19 cellular contexts compared by ENCODE assay signal in genomic region chr9:116002624-116003023, GRCh38.
DNase-seq lines count a peak whose midpoint lies in the region; ATAC-seq, FAIRE-seq and TF ChIP-seq lines count a peak whose summit lies in the region.
"Had no signal": no experiment of that assay in that cellular context is flagged by ENCODE, and none has a peak within 500 bp of the region (broad histone marks: within the 10 kb centered on the region; RNA-seq: fewer than 3 reads in every experiment).

No MANE protein-coding gene starts in this region.

- no peak for TF ChIP-seq RAD21 in A549 (conservative IDR thresholded peaks at IDR 0.05 in 1 of 2, IDR thresholded peaks at IDR 0.05 in 1 of 2)

- H3K27ac ChIP-seq in A549: peak overlapping the region; percentile 79 to 81
- H3K27ac ChIP-seq: body of pancreas, ovary, tibial nerve had no signal

- H3K9me3 ChIP-seq in A549: peaks cover 13% of the 10 kb centered on the region
- H3K9me3 ChIP-seq: body of pancreas, ovary, tibial nerve had no signal

- TF ChIP-seq CTCF in A549 (IDR thresholded peaks at IDR 0.05): no peak
- no peak for TF ChIP-seq CTCF in astrocyte of the spinal cord (IDR thresholded peaks at IDR 0.05; ENCODE audit: low read depth, low read length)

- TF ChIP-seq POLR2A in A549 (IDR thresholded peaks at IDR 0.05; ENCODE audit: low read length): no peak

- DNase-seq in A549 (ENCODE audit: low read depth in 1 of 2, low spot score in 1 of 2) (peak in 1 of 2 experiments; percentile 67), HT-29 (ENCODE audit: low spot score) (peak; percentile 17), astrocyte of the spinal cord (ENCODE audit: low read depth, low spot score) (peak; percentile 40), glomerular visceral epithelial cell (ENCODE audit: extremely low spot score) (peak; percentile 80), NCI-H526 (lab: John Stamatoyannopoulos, UW) (no peak), NCI-H446 (lab: John Stamatoyannopoulos, UW) (no peak), SKM-1 treated with dmso at 0.1 percent for 144 hours (lab: John Stamatoyannopoulos, UW; ENCODE audit: unreplicated experiment) (no peak)
- DNase-seq: activated CD4-positive, alpha-beta memory T cell treated with anti-CD3 and anti-CD28 coated beads, Interleukin-2, amount 10 ng/mL, durations not matched to agents 7 days and 5 days; body of pancreas; endodermal cell; mesendoderm; NCI-H1417; NCI-H524; ovary; SHP77; stimulated activated CD4-positive, alpha-beta T cell treated with anti-CD3 and anti-CD28 coated beads, Interleukin-15, amount 100 ng/mL, for 24 hours had no signal

- no peak overlapping the region for H3K4me3 ChIP-seq in A549
- H3K4me3 ChIP-seq in astrocyte of the spinal cord (ENCODE audit: low read depth, low read length): no peak overlapping the region
- H3K4me3 ChIP-seq: body of pancreas, ovary, tibial nerve had no signal

- peak; percentile 67 for FAIRE-seq in A549 (lab: Jason Lieb, UNC)

- POLR2A ChIA-PET in A549 (lab: Yijun Ruan, JAX): interaction anchor here (0.6 kb wide), 1 partner anchor 151 kb away, joined by 3 read pairs; the partner anchor contains the start of gene PAPPA

- peaks cover 47% of the 10 kb centered on the region for H3K4me1 ChIP-seq in A549
- H3K4me1 ChIP-seq: body of pancreas, tibial nerve had no signal

- CTCF ChIA-PET in A549 (lab: Yijun Ruan, JAX): interaction anchor here (1.2 kb wide), 1 partner anchor 9 kb away, joined by 3 read pairs; no protein-coding TSS in a partner anchor

- in situ Hi-C loops in astrocyte of the spinal cord (cut with HindIII; ENCODE audit: low sequenced_read_pairs): no loop called here

- H3K4me2 ChIP-seq in A549: peak overlapping the region; percentile 35

- WGBS in A549 (ENCODE audit: missing lambda C conversion rate): 39% methylated on average over 3 of the region's 3 CpGs

- TF ChIP-seq EP300 in A549 (IDR thresholded peaks at IDR 0.05): no peak

- ATAC-seq in A549: peak; percentile 27 to 44; a peak in 1 of 6 replicates
- no peak for ATAC-seq in HG02870 (IDR thresholded peaks at IDR 0.05; ENCODE audit: unreplicated experiment)
- ATAC-seq: activated T-helper 17 cell treated with anti-CD3 and anti-CD28 coated beads, Interleukin-2, amount 50 U/mL, for 72 hours; body of pancreas had no signal

TF ChIP-seq in A549, 52 proteins besides CTCF, POLR2A, EP300 and RAD21:
- peak; percentile 82 for TF ChIP-seq NFE2L2 (conservative IDR thresholded peaks at IDR 0.05; ENCODE audit: low read length)
- no peak for TF ChIP-seq PHF8 (IDR thresholded peaks at IDR 0.05; ENCODE audit: borderline replicate concordance, low read depth)
- TF ChIP-seq TFCP2L1 (CRISPR knock-in tag; IDR thresholded peaks at IDR 0.05): no peak
- TF ChIP-seq CBX8 (IDR thresholded peaks at IDR 0.05): no peak
- no peak for TF ChIP-seq NR3C1 (IDR thresholded peaks at IDR 0.05)
- 0 out of 2 replicates have a peak, but pooled peaks have one; percentile 60 for TF ChIP-seq HOXB13 (CRISPR knock-in tag; IDR thresholded peaks at IDR 0.05; ENCODE audit: low read depth)
- TF ChIP-seq CHD2 (IDR thresholded peaks at IDR 0.05; ENCODE audit: low read length, partially characterized antibody): no peak
- no peak for TF ChIP-seq BHLHE40 (IDR thresholded peaks at IDR 0.05; ENCODE audit: low read depth, low read length)
- no peak for TF ChIP-seq ESRRA (IDR thresholded peaks at IDR 0.05; ENCODE audit: borderline replicate concordance, low read length)
- TF ChIP-seq SREBF2 (IDR thresholded peaks at IDR 0.05): no peak
- peak; percentile 99 for TF ChIP-seq MAFK (IDR thresholded peaks at IDR 0.05; ENCODE audit: partially characterized antibody)
- no peak for TF ChIP-seq CHD4 (IDR thresholded peaks at IDR 0.05; ENCODE audit: borderline replicate concordance)
TF ChIP-seq in A549: peak in this region for 3.

Comparison
In these comparisons a context has a peak if more than half of its experiments do, and no peak if none do; other contexts are left out.
1. DNase-seq: peak in HT-29 (single experiment), astrocyte of the spinal cord (single experiment) and glomerular visceral epithelial cell (single experiment); none in NCI-H526 (0 of 2), NCI-H446 (0 of 2) and SKM-1 treated with dmso at 0.1 percent for 144 hours (single experiment).